Comparison of ENCODE assay signal across 11 cellular contexts in genomic region chr1:234188454-234188792, GRCh38.
A peak's percentile ranks its signal among the peaks of the same experiment; 100 is the strongest.
DNase-seq lines count a peak whose midpoint lies in the region; TF ChIP-seq lines count a peak whose summit lies in the region.
"Had no signal": no experiment of that assay in that cellular context is flagged by ENCODE, and none has a peak within 500 bp of the region (broad histone marks: within the 10 kb centered on the region; RNA-seq: fewer than 3 reads in every experiment).

No MANE protein-coding gene starts in this region.

- in situ Hi-C loops in HAP-1 (cut with MboI; ENCODE audit: low sequenced_read_pairs): no loop called here

- POLR2A ChIA-PET in GM10248 (lab: Yijun Ruan, JAX): no interaction called here

- no peaks in the 10 kb centered on the region for H3K27me3 ChIP-seq in BLaER1
- H3K27me3 ChIP-seq in HAP-1 (ENCODE audit: low read depth): peaks cover 2% of the 10 kb centered on the region; the same call in 1 of the 2 replicates
- no peaks in the 10 kb centered on the region for H3K27me3 ChIP-seq in OCI-LY1 (ENCODE audit: insufficient read depth, low read length)

- no peak overlapping the region for H2AFZ ChIP-seq in OCI-LY1 (ENCODE audit: low read length)

- H3K4me2 ChIP-seq in BLaER1 (peak overlapping the region; percentile 79), OCI-LY1 (ENCODE audit: low read length) (no peak overlapping the region)

- H3K27ac ChIP-seq in BLaER1: peak overlapping the region; percentile 78
- no peak overlapping the region for H3K27ac ChIP-seq in OCI-LY1 (ENCODE audit: low read depth, low read length, poor library complexity, severe bottlenecking)
- H3K27ac ChIP-seq in epithelial cell of prostate: peak overlapping the region; percentile 46

- CTCF ChIA-PET in GM10248 (lab: Yijun Ruan, JAX): interaction anchor here (1.1 to 1.8 kb wide), 4 partner anchors 13 to 31 kb away, joined by 3 to 5 read pairs (median 3); no protein-coding TSS in a partner anchor

- H3K9ac ChIP-seq in BLaER1: peak overlapping the region; percentile 57; the same call in 1 of the 2 replicates
- H3K9ac ChIP-seq in OCI-LY1 (ENCODE audit: low read length): no peak overlapping the region

- H3K9me2 ChIP-seq in OCI-LY1 (ENCODE audit: low read depth, low read length): no peaks in the 10 kb centered on the region

- H3F3A ChIP-seq in OCI-LY1 (ENCODE audit: insufficient read depth, low read length): no peaks in the 10 kb centered on the region

- peak; percentile 60 for TF ChIP-seq CTCF in OCI-LY1 (IDR thresholded peaks at IDR 0.05; ENCODE audit: low read length)
- no peak for TF ChIP-seq CTCF in GM10248 (IDR thresholded peaks at IDR 0.05; ENCODE audit: control extremely low read depth, extremely low read depth, low read depth, missing control alignments)

- peaks cover 25% of the 10 kb centered on the region for H3K9me3 ChIP-seq in BLaER1
- H3K9me3 ChIP-seq in HAP-1: no peaks in the 10 kb centered on the region
- no peaks in the 10 kb centered on the region for H3K9me3 ChIP-seq in OCI-LY1 (ENCODE audit: low read length)

- no peaks in the 10 kb centered on the region for H4K20me1 ChIP-seq in BLaER1
- H4K20me1 ChIP-seq in OCI-LY1 (ENCODE audit: insufficient read depth, low read length): no peaks in the 10 kb centered on the region

- no peaks in the 10 kb centered on the region for H3K79me2 ChIP-seq in OCI-LY1 (ENCODE audit: insufficient read depth, low read length)

- H3K36me3 ChIP-seq in BLaER1 (no peaks in the 10 kb centered on the region), HAP-1 (replicated peaks) (no peaks in the 10 kb centered on the region), OCI-LY1 (ENCODE audit: insufficient read depth, low read length) (no peaks in the 10 kb centered on the region)

- H3K4me1 ChIP-seq in BLaER1: peaks cover 28% of the 10 kb centered on the region
- H3K4me1 ChIP-seq in HAP-1: no peaks in the 10 kb centered on the region
- H3K4me1 ChIP-seq in OCI-LY1 (ENCODE audit: insufficient read depth, low read length, severe bottlenecking): no peaks in the 10 kb centered on the region

- H3K4me3 ChIP-seq in BLaER1 (peak overlapping the region; percentile 40; the same call in 1 of the 2 replicates), HAP-1 (no peak overlapping the region), OCI-LY1 (ENCODE audit: low read depth, low read length, poor library complexity, severe bottlenecking) (no peak overlapping the region)

- peak; percentile 52 to 82 for DNase-seq in HAP-1 (ENCODE audit: low spot score in 2 of 2)
- DNase-seq in epithelial cell of prostate (ENCODE audit: low read depth, low spot score): peak; percentile 91
- DNase-seq in SW 1271 (lab: John Stamatoyannopoulos, UW): no peak
- DNase-seq in GM10248 (ENCODE audit: extremely low spot score): no peak
- DNase-seq in C1 segment of cervical spinal cord (lab: John Stamatoyannopoulos, UW): no peak
- DNase-seq in NCI-H2081 (lab: John Stamatoyannopoulos, UW): no peak
- DNase-seq: effector memory CD8-positive, alpha-beta T cell; left cardiac atrium; retina had no signal

Comparison
In these comparisons a context has a peak if more than half of its experiments do, and no peak if none do; other contexts are left out.
1. DNase-seq: peak in HAP-1 (2 of 2) and epithelial cell of prostate (single experiment); none in SW 1271 (0 of 2), GM10248 (single experiment), C1 segment of cervical spinal cord (0 of 14) and NCI-H2081 (0 of 2).